Comparison of ENCODE assay signal across 25 cellular contexts in genomic region chr15:63022181-63022580, GRCh38.
"Had no signal": no experiment of that assay in that cellular context is flagged by ENCODE, and none has a peak within 500 bp of the region (broad histone marks: within the 10 kb centered on the region; RNA-seq: fewer than 3 reads in every experiment).

No MANE protein-coding gene starts in this region.

- H3K36me3 ChIP-seq: brain microvascular endothelial cell, esophagus squamous epithelium, gastroesophageal sphincter, heart left ventricle, transverse colon, uterus had no signal

- H3K9me3 ChIP-seq: esophagus squamous epithelium, gastroesophageal sphincter, transverse colon, uterus had no signal

- H3K27ac ChIP-seq: dorsolateral prefrontal cortex, esophagus squamous epithelium, gastroesophageal sphincter, heart left ventricle, transverse colon, uterus had no signal

- H3K27me3 Mint-ChIP-seq: activated naive CD4-positive, alpha-beta T cell treated with anti-CD3 and anti-CD28 coated beads, Interleukin-2, amount 50 U/mL, for 24 hours had no signal

- H3K4me1 ChIP-seq: transverse colon, uterus had no signal

- H3K36me3 Mint-ChIP-seq: activated naive CD4-positive, alpha-beta T cell treated with anti-CD3 and anti-CD28 coated beads, Interleukin-2, amount 50 U/mL, for 24 hours; memory B cell; stimulated activated naive B cell treated with anti-CD40 and anti-IgM and Interleukin-4, amounts not matched to agents 10 μg/mL and 1 μg/mL and 100 μg/mL, for 72 hours had no signal

- H3K9me3 Mint-ChIP-seq: activated naive CD4-positive, alpha-beta T cell treated with anti-CD3 and anti-CD28 coated beads, Interleukin-2, amount 50 U/mL, for 24 hours; endodermal cell; memory B cell; stimulated activated naive B cell treated with anti-CD40 and anti-IgM and Interleukin-4, amounts not matched to agents 10 μg/mL and 1 μg/mL and 100 μg/mL, for 72 hours had no signal

- H3K4me3 ChIP-seq: dorsolateral prefrontal cortex, esophagus squamous epithelium, gastroesophageal sphincter, heart left ventricle, transverse colon, uterus had no signal

- H3K4me1 Mint-ChIP-seq: activated naive CD4-positive, alpha-beta T cell treated with anti-CD3 and anti-CD28 coated beads, Interleukin-2, amount 50 U/mL, for 24 hours had no signal

- H3K27ac Mint-ChIP-seq: activated CD8-positive, alpha-beta T cell treated with anti-CD3 and anti-CD28 coated beads, Interleukin-2, amount 10 ng/mL, durations not matched to agents 7 days and 5 days; activated naive CD4-positive, alpha-beta T cell treated with anti-CD3 and anti-CD28 coated beads, Interleukin-2, amount 50 U/mL, for 24 hours; endodermal cell; memory B cell; nephron progenitor cell; stimulated activated naive B cell treated with anti-CD40 and anti-IgM and Interleukin-4, amounts not matched to agents 10 μg/mL and 1 μg/mL and 100 μg/mL, for 72 hours had no signal

- DNase-seq: activated CD4-positive, alpha-beta T cell treated with anti-CD3 and anti-CD28 coated beads for 1 hour; activated CD4-positive, alpha-beta T cell treated with anti-CD3 and anti-CD28 coated beads, Interleukin-2, amount 50 U/mL, for 1 hour; activated CD8-positive, alpha-beta T cell treated with anti-CD3 and anti-CD28 coated beads, Interleukin-2, amount 10 ng/mL, durations not matched to agents 7 days and 5 days; activated gamma-delta T cell treated with Interleukin-2 at 50 U/mL for 16 hours; activated T-cell treated with anti-CD3 and anti-CD28 coated beads, Interleukin-2, amount 50 U/mL, for 1 hour; anterior cingulate cortex; brain microvascular endothelial cell; central memory CD4-positive, alpha-beta T cell; dorsolateral prefrontal cortex; endodermal cell; esophagus squamous epithelium; heart left ventricle; left cardiac atrium; nephron progenitor cell; nucleus accumbens; posterior cingulate gyrus; small intestine; stimulated activated CD4-positive, alpha-beta T cell treated with anti-CD3 and anti-CD28 coated beads, Interleukin-2, amount 100 ng/mL, for 48 hours; stimulated activated CD8-positive, alpha-beta memory T cell treated with anti-CD3 and anti-CD28 coated beads, Interleukin-4, amount 100 ng/mL, for 48 hours; stimulated activated naive B cell treated with anti-CD40 and anti-IgM and Interleukin-4, amounts not matched to agents 10 μg/mL and 1 μg/mL and 100 μg/mL, for 72 hours; transverse colon; uterus had no signal

- H3K27me3 ChIP-seq: brain microvascular endothelial cell, dorsolateral prefrontal cortex, esophagus squamous epithelium, gastroesophageal sphincter, heart left ventricle, transverse colon, uterus had no signal

- H3K4me3 Mint-ChIP-seq: activated CD8-positive, alpha-beta T cell treated with anti-CD3 and anti-CD28 coated beads, Interleukin-2, amount 10 ng/mL, durations not matched to agents 7 days and 5 days; activated naive CD4-positive, alpha-beta T cell treated with anti-CD3 and anti-CD28 coated beads, Interleukin-2, amount 50 U/mL, for 24 hours; endodermal cell; memory B cell; nephron progenitor cell; stimulated activated naive B cell treated with anti-CD40 and anti-IgM and Interleukin-4, amounts not matched to agents 10 μg/mL and 1 μg/mL and 100 μg/mL, for 72 hours had no signal
